ENCODE assay signal across 8 cellular contexts in genomic region chr7:100889761-100890639, GRCh38. TPM values are rescaled to one million over a fixed set of nuclear protein-coding genes. Genes with fewer than 3 reads are reported as not detected.
A peak's percentile ranks its signal among the peaks of the same experiment; 100 is the strongest.
DNase-seq lines count a peak whose midpoint lies in the region; ATAC-seq, FAIRE-seq and TF ChIP-seq lines count a peak whose summit lies in the region.

No MANE protein-coding gene starts in this region.

- H3K4me1 ChIP-seq in astrocyte (ENCODE audit: insufficient read depth, low read length) (peaks cover 38% of the 10 kb centered on the region), hepatocyte (ENCODE audit: insufficient read depth) (peaks cover 31% of the 10 kb centered on the region), aorta (ENCODE audit: control insufficient read depth in 1 of 2, insufficient read depth in 2 of 2, low read length in 2 of 2) (no peaks in the 10 kb centered on the region)

- peak overlapping the region; percentile 45 for H3K4me3 ChIP-seq in astrocyte (ENCODE audit: insufficient read depth, low read depth, low read length)
- H3K4me3 ChIP-seq in hepatocyte = peak overlapping the region; percentile 43
- peak overlapping the region; percentile 11 to 35 for H3K4me3 ChIP-seq in aorta (ENCODE audit: low read length in 2 of 2)

- intact Hi-C loops in aorta (cut with DNase I) = loop anchor here in 1 of 2 donors (5.0 to 10.0 kb wide), 2 partner anchors 187 to 275 kb away; partner anchors contain the start of gene VGF

- peak overlapping the region; percentile 74 for H3K9ac ChIP-seq in astrocyte (ENCODE audit: low read length)

- H3K36me3 Mint-ChIP-seq in astrocyte (ENCODE audit: low read depth, unreplicated experiment) = peaks cover 18% of the 10 kb centered on the region

- DNase-seq in GM13976 (ENCODE audit: low spot score) = peak; percentile 99
- DNase-seq in NCI-H2029 (lab: John Stamatoyannopoulos, UW) = peak; percentile 86
- peak; percentile 89 for DNase-seq in T-helper 22 cell (ENCODE audit: low read depth)
- peak; percentile 73 for DNase-seq in astrocyte (ENCODE audit: low read depth)
- peak; percentile 97 for DNase-seq in hepatocyte (ENCODE audit: low spot score)
- peak; percentile 77 for DNase-seq in renal cortical epithelial cell (ENCODE audit: low read depth)
- peak; percentile 97 for DNase-seq in aorta

- H3K36me3 ChIP-seq in astrocyte (ENCODE audit: insufficient read depth, low read length) (peaks cover 25% of the 10 kb centered on the region), hepatocyte (replicated peaks; ENCODE audit: insufficient read depth, low read depth) (no peaks in the 10 kb centered on the region), aorta (ENCODE audit: control insufficient read depth in 1 of 2, insufficient read depth in 2 of 2, low read length in 1 of 2) (peaks cover 0 to 14% of the 10 kb centered on the region in 2 donors)

- WGBS in hepatocyte (ENCODE audit: low lambda C conversion rate, missing lambda C conversion rate) = under 1% methylated on average over 50 of the region's 62 CpGs
- WGBS in aorta, 2 donors = 1% methylated on average over 48 to 62 of the region's 62 CpGs

- H3K79me2 ChIP-seq in astrocyte (ENCODE audit: insufficient read depth, low read length) = peaks cover 43% of the 10 kb centered on the region
- peaks cover 20% of the 10 kb centered on the region for H3K79me2 ChIP-seq in hepatocyte

- peak overlapping the region; percentile 96 for H3K27ac Mint-ChIP-seq in astrocyte (ENCODE audit: unreplicated experiment)

- H2AFZ ChIP-seq in astrocyte (ENCODE audit: low read depth, low read length) (peak overlapping the region; percentile 49), hepatocyte (peak overlapping the region; percentile 61)

- peak overlapping the region; percentile 89 for H3K4me3 Mint-ChIP-seq in astrocyte (ENCODE audit: unreplicated experiment)

- H3K9me3 Mint-ChIP-seq in astrocyte (ENCODE audit: unreplicated experiment) = no peaks in the 10 kb centered on the region

- H3K27me3 Mint-ChIP-seq in astrocyte (ENCODE audit: low read depth, unreplicated experiment) = peaks cover 2% of the 10 kb centered on the region

- H3K9me2 ChIP-seq in hepatocyte (replicated peaks; ENCODE audit: insufficient read depth) = no peaks in the 10 kb centered on the region

- H3K27me3 ChIP-seq in astrocyte (ENCODE audit: insufficient read depth, low read length) = no peaks in the 10 kb centered on the region
- H3K27me3 ChIP-seq in hepatocyte = no peaks in the 10 kb centered on the region
- H3K27me3 ChIP-seq in aorta (ENCODE audit: control insufficient read depth in 1 of 2, insufficient read depth in 2 of 2, low read length in 1 of 2) = no peaks in the 10 kb centered on the region

- peaks cover 37% of the 10 kb centered on the region for H4K20me1 ChIP-seq in astrocyte (ENCODE audit: insufficient read depth, low read length)
- no peaks in the 10 kb centered on the region for H4K20me1 ChIP-seq in hepatocyte (ENCODE audit: insufficient read depth, poor library complexity, severe bottlenecking)

- H3K4me2 ChIP-seq in astrocyte (ENCODE audit: low read length) (peak overlapping the region; percentile 96), hepatocyte (peak overlapping the region; percentile 93)

- ATAC-seq in HG02884 (IDR thresholded peaks at IDR 0.05; ENCODE audit: unreplicated experiment) (peak; percentile 48), aorta (ENCODE audit: low FRiP score) (peak; percentile 94)

- in situ Hi-C loops in GM13976 (cut with MboI; ENCODE audit: low sequenced_read_pairs, unreplicated experiment) = no loop called here

- FAIRE-seq in astrocyte (lab: Jason Lieb, UNC) = no peak

- H3K27ac ChIP-seq in astrocyte (ENCODE audit: low read depth, low read length) = peak overlapping the region; percentile 68
- peak overlapping the region; percentile 96 for H3K27ac ChIP-seq in hepatocyte
- peak overlapping the region in 1 of 2 donors; percentile 52 for H3K27ac ChIP-seq in aorta (ENCODE audit: low read depth in 1 of 2, low read length in 2 of 2)

- H3K4me1 Mint-ChIP-seq in astrocyte (ENCODE audit: low read depth, unreplicated experiment) = peaks cover 21% of the 10 kb centered on the region

- TF ChIP-seq CTCF in GM13976 (IDR thresholded peaks at IDR 0.05; ENCODE audit: borderline replicate concordance, control extremely low read depth, extremely low read depth, insufficient read depth, missing control alignments) (no peak), astrocyte (IDR thresholded peaks at IDR 0.05; ENCODE audit: insufficient read depth, low read depth, low read length) (no peak), hepatocyte (IDR thresholded peaks at IDR 0.05; ENCODE audit: poor library complexity) (peak; percentile 15)

- no peaks in the 10 kb centered on the region for H3K9me3 ChIP-seq in astrocyte (ENCODE audit: insufficient read depth, low read depth, low read length)
- no peaks in the 10 kb centered on the region for H3K9me3 ChIP-seq in hepatocyte (ENCODE audit: low read depth)
- H3K9me3 ChIP-seq in aorta (ENCODE audit: control insufficient read depth, low read length) = no peaks in the 10 kb centered on the region

RNA-seq across cellular contexts. Expression of gene UFSP1, which starts 0.5 kb away (rescaled TPM):
- 2.7 and 3.3 TPM in 2 replicates for total RNA-seq in astrocyte
- total RNA-seq in hepatocyte = 3.9 TPM in 2 replicates
- 4.2 and 4.3 TPM in 2 replicates for polyA plus RNA-seq in hepatocyte
- total RNA-seq in renal cortical epithelial cell = 2.1 and 5.2 TPM in 2 replicates
- total RNA-seq in aorta = 1 to 10 TPM; 2.0 to 2.6 TPM
- 1 to 10 TPM; 1.5 to 2.0 TPM for polyA plus RNA-seq in aorta

RNA-seq across cellular contexts. Expression of gene ACHE, which starts 5.7 kb away (rescaled TPM):
- total RNA-seq in astrocyte (12.1 and 18.9 TPM in 2 replicates), hepatocyte (3.2 and 4.6 TPM in 2 replicates), renal cortical epithelial cell (0.94 and 1.2 TPM in 2 replicates), aorta (1 to 10 TPM; 2.0 to 2.6 TPM)
- polyA plus RNA-seq in hepatocyte (16.3 and 18.3 TPM in 2 replicates), aorta (1 to 10 TPM; 1.0 to 1.1 TPM)

RNA-seq across cellular contexts. Expression of gene SRRT, which starts 15.1 kb away (rescaled TPM):
- total RNA-seq in astrocyte (112 and 118 TPM in 2 replicates), hepatocyte (35.8 and 49.1 TPM in 2 replicates), renal cortical epithelial cell (32.8 and 51.7 TPM in 2 replicates), aorta (100 to 1,000 TPM in 1 of 2 donors, 10 to 100 TPM in 1; 95.5 to 118 TPM)
- polyA plus RNA-seq in hepatocyte (91.7 and 135 TPM in 2 replicates), aorta (100 to 1,000 TPM in 1 of 2 donors, 10 to 100 TPM in 1; 22.2 to 151 TPM)

RNA-seq across cellular contexts. Expression of gene TRIP6, which starts 22.8 kb away (rescaled TPM):
- total RNA-seq in astrocyte = 86.9 and 99.9 TPM in 2 replicates
- total RNA-seq in hepatocyte = 54.0 and 57.5 TPM in 2 replicates
- 70.3 and 98.9 TPM in 2 replicates for polyA plus RNA-seq in hepatocyte
- 87.9 and 95.2 TPM in 2 replicates for total RNA-seq in renal cortical epithelial cell
- total RNA-seq in aorta = 10 to 100 TPM; 77.3 to 80.3 TPM
- polyA plus RNA-seq in aorta = 100 to 1,000 TPM in 1 of 2 donors, 10 to 100 TPM in 1; 39.3 to 136 TPM

RNA-seq across cellular contexts. Expression of gene SLC12A9, which starts 37.5 kb away (rescaled TPM):
- total RNA-seq in astrocyte = 26.7 and 30.5 TPM in 2 replicates
- total RNA-seq in hepatocyte = 15.4 and 21.3 TPM in 2 replicates
- polyA plus RNA-seq in hepatocyte = 17.1 and 23.5 TPM in 2 replicates
- 13.8 and 25.5 TPM in 2 replicates for total RNA-seq in renal cortical epithelial cell
- 10 to 100 TPM; 20.3 to 34.3 TPM for total RNA-seq in aorta
- 10 to 100 TPM in 1 of 2 donors, 1 to 10 TPM in 1; 8.5 to 43.9 TPM for polyA plus RNA-seq in aorta
